36 cellular contexts compared by ENCODE assay signal in the genomic region with DNA sequence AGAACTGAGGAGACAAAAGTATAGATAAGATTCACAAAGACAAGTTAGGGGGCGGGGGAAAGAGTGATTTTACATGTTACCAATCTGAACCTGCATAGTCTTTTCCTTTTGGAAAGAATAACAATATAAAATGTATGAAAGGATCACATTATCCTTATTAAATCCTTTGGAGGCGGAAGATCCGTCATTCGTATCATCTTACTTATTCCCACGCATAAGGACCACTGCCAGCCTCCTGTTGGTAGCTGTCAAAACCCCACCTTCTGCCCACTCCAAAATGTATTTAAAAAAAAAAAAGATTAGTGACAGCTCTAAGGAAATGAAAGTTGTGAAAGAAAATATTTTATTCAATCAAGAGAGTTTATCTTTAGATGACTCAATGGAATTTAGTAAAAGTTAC.
"Had no signal": no experiment of that assay in that cellular context is flagged by ENCODE, and none has a peak within 500 bp of the region (broad histone marks: within the 10 kb centered on the region; RNA-seq: fewer than 3 reads in every experiment).

No MANE protein-coding gene starts in this region.

- H3K9me3 Mint-ChIP-seq: activated naive CD4-positive, alpha-beta T cell treated with anti-CD3 and anti-CD28 coated beads for 36 hours; activated naive CD4-positive, alpha-beta T cell treated with anti-CD3 and anti-CD28 coated beads, Interleukin-2, amount 10 ng/mL, durations not matched to agents 7 days and 5 days; activated naive CD4-positive, alpha-beta T cell treated with anti-CD3 and anti-CD28 coated beads, Interleukin-2, amount 50 U/mL, for 24 hours; activated naive CD4-positive, alpha-beta T cell treated with anti-CD3 and anti-CD28 coated beads, Interleukin-2, amount 50 U/mL, for 72 hours; activated naive CD8-positive, alpha-beta T cell treated with anti-CD3 and anti-CD28 coated beads for 36 hours; activated naive CD8-positive, alpha-beta T cell treated with anti-CD3 and anti-CD28 coated beads, Interleukin-2, amount 10 ng/mL, durations not matched to agents 7 days and 5 days; activated naive CD8-positive, alpha-beta T cell treated with anti-CD3 and anti-CD28 coated beads, Interleukin-2, amount 50 U/mL, for 24 hours; activated T-cell treated with anti-CD3 and anti-CD28 coated beads, Interleukin-2, amount 50 U/mL, for 24 hours; activated T-cell treated with anti-CD3 and anti-CD28 coated beads, Interleukin-2, amount 50 U/mL, for 4 hours; activated T-cell treated with anti-CD3 and anti-CD28 coated beads, Interleukin-2, amount 50 U/mL, for 72 hours; activated T-helper 1 cell treated with anti-CD3 and anti-CD28 coated beads, Interleukin-12 subunit alpha, Interleukin-12 subunit beta, Interleukin-2, Interleukin-4 antibody, amounts not matched to agents 30 ng/mL and 10 ng/mL and 1 ng/mL, durations not matched to agents 14 hours and 24 hours and 36 hours; activated T-helper 17 cell treated with anti-CD3 and anti-CD28 coated beads, Interleukin-2, amount 50 U/mL, for 72 hours; activated T-helper 2 cell treated with anti-CD3 and anti-CD28 coated beads, Interferon-gamma antibody, Interleukin-2, Interleukin-4, amounts not matched to agents 10 μg/mL and 5 μg/mL and 100 μg/mL, durations not matched to agents 14 hours and 24 hours and 36 hours had no signal

- H3K27ac Mint-ChIP-seq: activated naive CD4-positive, alpha-beta T cell treated with anti-CD3 and anti-CD28 coated beads for 36 hours; activated naive CD4-positive, alpha-beta T cell treated with anti-CD3 and anti-CD28 coated beads, Interleukin-2, amount 10 ng/mL, durations not matched to agents 7 days and 5 days; activated naive CD4-positive, alpha-beta T cell treated with anti-CD3 and anti-CD28 coated beads, Interleukin-2, amount 50 U/mL, for 24 hours; activated naive CD4-positive, alpha-beta T cell treated with anti-CD3 and anti-CD28 coated beads, Interleukin-2, amount 50 U/mL, for 72 hours; activated naive CD8-positive, alpha-beta T cell; activated naive CD8-positive, alpha-beta T cell treated with anti-CD3 and anti-CD28 coated beads for 36 hours; activated naive CD8-positive, alpha-beta T cell treated with anti-CD3 and anti-CD28 coated beads, Interleukin-2, amount 10 ng/mL, durations not matched to agents 7 days and 5 days; activated naive CD8-positive, alpha-beta T cell treated with anti-CD3 and anti-CD28 coated beads, Interleukin-2, amount 50 U/mL, for 24 hours; activated T-cell treated with anti-CD3 and anti-CD28 coated beads, Interleukin-2, amount 50 U/mL, for 24 hours; activated T-cell treated with anti-CD3 and anti-CD28 coated beads, Interleukin-2, amount 50 U/mL, for 72 hours; activated T-helper 1 cell treated with anti-CD3 and anti-CD28 coated beads, Interleukin-12 subunit alpha, Interleukin-12 subunit beta, Interleukin-2, Interleukin-4 antibody, amounts not matched to agents 30 ng/mL and 10 ng/mL and 1 ng/mL, durations not matched to agents 14 hours and 24 hours and 36 hours; activated T-helper 17 cell treated with anti-CD3 and anti-CD28 coated beads, Interleukin-2, amount 50 U/mL, for 72 hours; activated T-helper 2 cell treated with anti-CD3 and anti-CD28 coated beads, Interferon-gamma antibody, Interleukin-2, Interleukin-4, amounts not matched to agents 10 μg/mL and 5 μg/mL and 100 μg/mL, durations not matched to agents 14 hours and 24 hours and 36 hours had no signal

- H3K36me3 Mint-ChIP-seq: activated naive CD4-positive, alpha-beta T cell treated with anti-CD3 and anti-CD28 coated beads, Interleukin-2, amount 10 ng/mL, durations not matched to agents 7 days and 5 days; activated naive CD4-positive, alpha-beta T cell treated with anti-CD3 and anti-CD28 coated beads, Interleukin-2, amount 50 U/mL, for 24 hours; activated naive CD4-positive, alpha-beta T cell treated with anti-CD3 and anti-CD28 coated beads, Interleukin-2, amount 50 U/mL, for 72 hours; activated naive CD8-positive, alpha-beta T cell; activated naive CD8-positive, alpha-beta T cell treated with anti-CD3 and anti-CD28 coated beads for 36 hours; activated naive CD8-positive, alpha-beta T cell treated with anti-CD3 and anti-CD28 coated beads, Interleukin-2, amount 10 ng/mL, durations not matched to agents 7 days and 5 days; brain had no signal

- H3K27ac ChIP-seq: adrenal gland, ascending aorta, body of pancreas, brain microvascular endothelial cell, breast epithelium, cardiac muscle cell had no signal

- H3K4me3 Mint-ChIP-seq: activated naive CD4-positive, alpha-beta T cell treated with anti-CD3 and anti-CD28 coated beads for 36 hours; activated naive CD4-positive, alpha-beta T cell treated with anti-CD3 and anti-CD28 coated beads, Interleukin-2, amount 10 ng/mL, durations not matched to agents 7 days and 5 days; activated naive CD4-positive, alpha-beta T cell treated with anti-CD3 and anti-CD28 coated beads, Interleukin-2, amount 50 U/mL, for 24 hours; activated naive CD8-positive, alpha-beta T cell; activated naive CD8-positive, alpha-beta T cell treated with anti-CD3 and anti-CD28 coated beads for 36 hours; activated naive CD8-positive, alpha-beta T cell treated with anti-CD3 and anti-CD28 coated beads, Interleukin-2, amount 10 ng/mL, durations not matched to agents 7 days and 5 days; activated naive CD8-positive, alpha-beta T cell treated with anti-CD3 and anti-CD28 coated beads, Interleukin-2, amount 50 U/mL, for 24 hours; activated T-cell treated with anti-CD3 and anti-CD28 coated beads, Interleukin-2, amount 50 U/mL, for 24 hours; activated T-cell treated with anti-CD3 and anti-CD28 coated beads, Interleukin-2, amount 50 U/mL, for 4 hours; activated T-cell treated with anti-CD3 and anti-CD28 coated beads, Interleukin-2, amount 50 U/mL, for 72 hours; activated T-helper 1 cell treated with anti-CD3 and anti-CD28 coated beads, Interleukin-12 subunit alpha, Interleukin-12 subunit beta, Interleukin-2, Interleukin-4 antibody, amounts not matched to agents 30 ng/mL and 10 ng/mL and 1 ng/mL, durations not matched to agents 14 hours and 24 hours and 36 hours; activated T-helper 17 cell treated with anti-CD3 and anti-CD28 coated beads, Interleukin-2, amount 50 U/mL, for 72 hours; brain; central memory CD8-positive, alpha-beta T cell had no signal

- H3K4me1 ChIP-seq: adrenal gland, ascending aorta, body of pancreas, breast epithelium had no signal

- ATAC-seq: activated naive CD4-positive, alpha-beta T cell treated with anti-CD3 and anti-CD28 coated beads, Interleukin-2, amount 50 U/mL, for 72 hours; activated naive CD8-positive, alpha-beta T cell treated with anti-CD3 and anti-CD28 coated beads, Interleukin-2, amount 50 U/mL, for 24 hours; activated T-cell treated with anti-CD3 and anti-CD28 coated beads, Interleukin-2, amount 50 U/mL, for 4 hours; activated T-cell treated with anti-CD3 and anti-CD28 coated beads, Interleukin-2, amount 50 U/mL, for 72 hours; activated T-helper 17 cell treated with anti-CD3 and anti-CD28 coated beads, Interleukin-2, amount 50 U/mL, for 72 hours; body of pancreas had no signal

- H3K27me3 ChIP-seq: adrenal gland, ascending aorta, body of pancreas, brain microvascular endothelial cell, breast epithelium, cardiac muscle cell had no signal

- H3K4me1 Mint-ChIP-seq: activated naive CD4-positive, alpha-beta T cell treated with anti-CD3 and anti-CD28 coated beads, Interleukin-2, amount 10 ng/mL, durations not matched to agents 7 days and 5 days; activated naive CD4-positive, alpha-beta T cell treated with anti-CD3 and anti-CD28 coated beads, Interleukin-2, amount 50 U/mL, for 24 hours; activated naive CD8-positive, alpha-beta T cell treated with anti-CD3 and anti-CD28 coated beads for 36 hours; activated naive CD8-positive, alpha-beta T cell treated with anti-CD3 and anti-CD28 coated beads, Interleukin-2, amount 10 ng/mL, durations not matched to agents 7 days and 5 days; activated naive CD8-positive, alpha-beta T cell treated with anti-CD3 and anti-CD28 coated beads, Interleukin-2, amount 50 U/mL, for 24 hours; activated T-helper 17 cell treated with anti-CD3 and anti-CD28 coated beads, Interleukin-2, amount 50 U/mL, for 72 hours; central memory CD8-positive, alpha-beta T cell had no signal

- H3K4me3 ChIP-seq: adrenal gland, ascending aorta, body of pancreas, breast epithelium, cardiac muscle cell had no signal

- H3K9me3 ChIP-seq: adrenal gland, ascending aorta, body of pancreas, breast epithelium had no signal

- H3K27me3 Mint-ChIP-seq: activated naive CD4-positive, alpha-beta T cell treated with anti-CD3 and anti-CD28 coated beads, Interleukin-2, amount 10 ng/mL, durations not matched to agents 7 days and 5 days; activated naive CD8-positive, alpha-beta T cell treated with anti-CD3 and anti-CD28 coated beads for 36 hours; activated naive CD8-positive, alpha-beta T cell treated with anti-CD3 and anti-CD28 coated beads, Interleukin-2, amount 10 ng/mL, durations not matched to agents 7 days and 5 days; brain; central memory CD8-positive, alpha-beta T cell had no signal

- H3K36me3 ChIP-seq: adrenal gland, ascending aorta, brain microvascular endothelial cell, breast epithelium, cardiac muscle cell had no signal

- DNase-seq: activated effector memory CD4-positive, alpha-beta T cell treated with anti-CD3 and anti-CD28 coated beads, Interleukin-2, amount 50 U/mL, for 16 hours; activated effector memory CD4-positive, alpha-beta T cell treated with Interleukin-2 at 50 U/mL for 16 hours; activated gamma-delta T cell; activated gamma-delta T cell treated with Interleukin-2 at 50 U/mL for 16 hours; activated naive CD4-positive, alpha-beta T cell; activated naive CD4-positive, alpha-beta T cell treated with anti-CD3 and anti-CD28 coated beads for 36 hours; activated naive CD4-positive, alpha-beta T cell treated with anti-CD3 and anti-CD28 coated beads, Interleukin-2, amount 10 ng/mL, durations not matched to agents 7 days and 5 days; activated naive CD4-positive, alpha-beta T cell treated with anti-CD3 and anti-CD28 coated beads, Interleukin-2, amount 50 U/mL, for 16 hours; activated naive CD4-positive, alpha-beta T cell treated with Interleukin-2 at 50 U/mL for 16 hours; activated naive CD8-positive, alpha-beta T cell treated with anti-CD3 and anti-CD28 coated beads for 36 hours; activated naive CD8-positive, alpha-beta T cell treated with anti-CD3 and anti-CD28 coated beads, Interleukin-2, amount 10 ng/mL, durations not matched to agents 7 days and 5 days; activated naive CD8-positive, alpha-beta T cell treated with anti-CD3 and anti-CD28 coated beads, Interleukin-2, amount 50 U/mL, for 24 hours; activated T-cell treated with anti-CD3 and anti-CD28 coated beads for 4 hours; activated T-cell treated with anti-CD3 and anti-CD28 coated beads, Interleukin-2, amount 50 U/mL, for 1 hour; activated T-cell treated with anti-CD3 and anti-CD28 coated beads, Interleukin-2, amount 50 U/mL, for 24 hours; activated T-cell treated with anti-CD3 and anti-CD28 coated beads, Interleukin-2, amount 50 U/mL, for 4 hours; activated T-cell treated with anti-CD3 and anti-CD28 coated beads, Interleukin-2, amount 50 U/mL, for 48 hours; activated T-cell treated with anti-CD3 and anti-CD28 coated beads, Interleukin-2, amount 50 U/mL, for 72 hours; adrenal gland; amniotic stem cell; aorta; body of pancreas; brain microvascular endothelial cell; central memory CD4-positive, alpha-beta T cell; cerebellar nuclear complex had no signal
